In the genomic region with DNA sequence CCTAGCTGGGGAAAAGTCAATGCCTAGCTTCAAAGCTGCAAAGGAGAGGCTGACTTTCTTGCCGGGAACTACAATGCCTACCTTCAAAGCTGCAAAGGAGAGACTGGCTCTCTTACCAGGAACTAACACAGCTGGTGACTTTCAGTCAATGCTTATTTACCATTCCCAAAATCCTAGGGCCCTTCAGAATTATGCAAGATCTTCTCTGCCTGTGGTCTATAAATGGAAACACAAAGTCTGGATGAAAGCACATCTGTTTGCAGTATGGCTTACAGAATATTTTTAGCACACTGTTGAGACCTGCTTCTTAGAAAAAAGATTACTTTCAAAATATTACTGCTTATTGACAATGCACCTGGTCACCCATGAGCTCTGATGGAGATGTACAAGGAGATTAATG, we compare ENCODE assay signal across 14 cellular contexts.
DNase-seq lines count a peak whose midpoint lies in the region; TF ChIP-seq lines count a peak whose summit lies in the region.
"Had no signal": no experiment of that assay in that cellular context is flagged by ENCODE, and none has a peak within 500 bp of the region (broad histone marks: within the 10 kb centered on the region; RNA-seq: fewer than 3 reads in every experiment).

No MANE protein-coding gene starts in this region.

- no peak overlapping the region for H2BK5ac ChIP-seq in mesenchymal stem cell (ENCODE audit: low read depth, low read length, poor library complexity, severe bottlenecking)

- 67% methylated on average over 1 of the region's 1 CpG for WGBS in mesenchymal stem cell

- no peak overlapping the region for H2BK12ac ChIP-seq in mesenchymal stem cell (ENCODE audit: low read length in 2 of 2)

- no peak overlapping the region for H2AK5ac ChIP-seq in mesenchymal stem cell (ENCODE audit: low read length, severe bottlenecking)

- H3K4me3 ChIP-seq in mesenchymal stem cell (ENCODE audit: insufficient read depth in 1 of 2, low read depth in 1 of 2, low read length in 2 of 2) (no peak overlapping the region), coronary artery (no peak overlapping the region)
- H3K4me3 ChIP-seq: BLaER1 had no signal

- H3K23ac ChIP-seq in mesenchymal stem cell (ENCODE audit: low read length in 2 of 2) = no peak overlapping the region

- peaks cover 1% of the 10 kb centered on the region for H3K4me1 ChIP-seq in mesenchymal stem cell (ENCODE audit: control insufficient read depth, insufficient read depth, low read depth, low read length)
- H3K4me1 ChIP-seq: BLaER1 had no signal

- H2AFZ ChIP-seq in mesenchymal stem cell (ENCODE audit: low read depth, low read length) = no peak overlapping the region

- no peak overlapping the region for H3K9ac ChIP-seq in mesenchymal stem cell (ENCODE audit: low read length)
- H3K9ac ChIP-seq: BLaER1 had no signal

- H2BK15ac ChIP-seq in mesenchymal stem cell (ENCODE audit: low read depth, poor library complexity, severe bottlenecking) = no peak overlapping the region

- H3K27ac ChIP-seq in mesenchymal stem cell (ENCODE audit: low read length, poor library complexity, severe bottlenecking) = no peak overlapping the region
- no peak overlapping the region for H3K27ac ChIP-seq in coronary artery
- H3K27ac ChIP-seq: BLaER1, HL-60 had no signal

- no peaks in the 10 kb centered on the region for H3K36me3 ChIP-seq in mesenchymal stem cell (ENCODE audit: control insufficient read depth in 1 of 2, insufficient read depth in 2 of 2, low read depth in 1 of 2, low read length in 2 of 2)
- H3K36me3 ChIP-seq: BLaER1 had no signal

- no peak overlapping the region for H2BK120ac ChIP-seq in mesenchymal stem cell (ENCODE audit: low read depth, low read length)

- no peak overlapping the region for H3K18ac ChIP-seq in mesenchymal stem cell (ENCODE audit: low read depth in 1 of 2, low read length in 2 of 2)

- no peak overlapping the region for H4K91ac ChIP-seq in mesenchymal stem cell (ENCODE audit: low read length)

- TF ChIP-seq CTCF in coronary artery (IDR thresholded peaks at IDR 0.05) = no peak

- no peaks in the 10 kb centered on the region for H3K9me3 ChIP-seq in mesenchymal stem cell (ENCODE audit: control insufficient read depth, low read length)
- H3K9me3 ChIP-seq: BLaER1 had no signal

- H3K4me2 ChIP-seq in mesenchymal stem cell (ENCODE audit: low read length, poor library complexity, severe bottlenecking) = no peak overlapping the region
- H3K4me2 ChIP-seq: BLaER1 had no signal

- no peak overlapping the region for H3K4ac ChIP-seq in mesenchymal stem cell (ENCODE audit: low read depth in 1 of 2, low read length in 2 of 2)

- DNase-seq in SHP77 (lab: John Stamatoyannopoulos, UW) (peak; percentile 28 to 30), fibroblast of peridontal ligament (ENCODE audit: extremely low read depth) (peak; percentile 19), mesenchymal stem cell (peak; percentile 11), NOMO-1 treated with dmso at 0.1 percent for 144 hours (lab: John Stamatoyannopoulos, UW; ENCODE audit: unreplicated experiment) (no peak), germinal center (ENCODE audit: low spot score) (no peak), coronary artery (ENCODE audit: low spot score) (no peak)
- DNase-seq: ACHN; CD4-positive, alpha-beta memory T cell; DMS153; DMS79; GDM1; H9 had no signal

- no peak overlapping the region for H4K8ac ChIP-seq in mesenchymal stem cell (ENCODE audit: low read length)

- H3K14ac ChIP-seq in mesenchymal stem cell (ENCODE audit: low read length in 2 of 2) = no peak overlapping the region

- H3K79me1 ChIP-seq in mesenchymal stem cell (replicated peaks; ENCODE audit: low read length, poor library complexity, severe bottlenecking) = no peaks in the 10 kb centered on the region

- H3K27me3 ChIP-seq in mesenchymal stem cell (ENCODE audit: control insufficient read depth in 1 of 2, insufficient read depth in 1 of 2, low read length in 2 of 2) = no peaks in the 10 kb centered on the region
- H3K27me3 ChIP-seq: BLaER1 had no signal

Comparison
In these comparisons a context has a peak if more than half of its experiments do, and no peak if none do; other contexts are left out.
1. DNase-seq: peak in SHP77 (2 of 2), fibroblast of peridontal ligament (single experiment) and mesenchymal stem cell (single experiment); none in NOMO-1 treated with dmso at 0.1 percent for 144 hours (single experiment), germinal center (single experiment) and coronary artery (single experiment).